In genomic region chr1:6498576-6499111, GRCh38 we compare ENCODE assay signal across 24 cellular contexts. TPM values are rescaled to one million over a fixed set of nuclear protein-coding genes. Genes with fewer than 3 reads are reported as not detected.
DNase-seq lines count a peak whose midpoint lies in the region; ATAC-seq, FAIRE-seq and TF ChIP-seq lines count a peak whose summit lies in the region.
"Had no signal": no experiment of that assay in that cellular context is flagged by ENCODE, and none has a peak within 500 bp of the region (broad histone marks: within the 10 kb centered on the region; RNA-seq: fewer than 3 reads in every experiment).

No MANE protein-coding gene starts in this region.

- no peak overlapping the region for H3K4ac ChIP-seq in trophoblast cell (ENCODE audit: low read depth, low read length)

- H2BK5ac ChIP-seq in trophoblast cell (ENCODE audit: low read depth, low read length, poor library complexity) = no peak overlapping the region

- peaks cover 3% of the 10 kb centered on the region for H3K4me1 Mint-ChIP-seq in activated T-helper 2 cell treated with anti-CD3 and anti-CD28 coated beads, Interferon-gamma antibody, Interleukin-2, Interleukin-4, amounts not matched to agents 10 μg/mL and 5 μg/mL and 100 μg/mL, durations not matched to agents 14 hours and 24 hours and 36 hours (ENCODE audit: low read depth)

- H3F3A ChIP-seq in PC-3 (ENCODE audit: low read length, unreplicated experiment) = no peaks in the 10 kb centered on the region

- no peak for ATAC-seq in PC-3
- no peak for ATAC-seq in GM21737 (IDR thresholded peaks at IDR 0.05; ENCODE audit: unreplicated experiment)
- ATAC-seq: activated naive CD8-positive, alpha-beta T cell treated with anti-CD3 and anti-CD28 coated beads, Interleukin-2, amount 50 U/mL, for 24 hours; activated T-cell treated with anti-CD3 and anti-CD28 coated beads, Interleukin-2, amount 50 U/mL, for 72 hours; esophagus mucosa; T-helper 17 cell had no signal

- intact Hi-C loops in PC-3 (cut with micrococcal nuclease) (no loop called here), kidney (cut with DNase I) (no loop called here)
- intact Hi-C loops in activated T-helper 2 cell treated with anti-CD3 and anti-CD28 coated beads, Interferon-gamma antibody, Interleukin-2, Interleukin-4, amounts not matched to agents 10 μg/mL and 5 μg/mL and 100 μg/mL, durations not matched to agents 14 hours and 24 hours and 36 hours (cut with micrococcal nuclease) = no loop called here

- H4K12ac ChIP-seq in trophoblast cell (ENCODE audit: low read depth, low read length) = no peak overlapping the region

- H3K18ac ChIP-seq in trophoblast cell (ENCODE audit: low read length) = no peak overlapping the region

- no peak overlapping the region for H3K4me3 Mint-ChIP-seq in activated T-helper 2 cell treated with anti-CD3 and anti-CD28 coated beads, Interferon-gamma antibody, Interleukin-2, Interleukin-4, amounts not matched to agents 10 μg/mL and 5 μg/mL and 100 μg/mL, durations not matched to agents 14 hours and 24 hours and 36 hours (ENCODE audit: low read depth)

- H3K27me3 Mint-ChIP-seq in activated T-helper 2 cell treated with anti-CD3 and anti-CD28 coated beads, Interferon-gamma antibody, Interleukin-2, Interleukin-4, amounts not matched to agents 10 μg/mL and 5 μg/mL and 100 μg/mL, durations not matched to agents 14 hours and 24 hours and 36 hours (ENCODE audit: low read depth) = peaks cover 26% of the 10 kb centered on the region

- H3K9me2 ChIP-seq in PC-3 (replicated peaks; ENCODE audit: low read length) = no peaks in the 10 kb centered on the region

- H3K9ac ChIP-seq in PC-3 (ENCODE audit: low read length) (no peak overlapping the region), kidney (ENCODE audit: low read length in 2 of 2) (no peak overlapping the region), trophoblast cell (ENCODE audit: low read length) (no peak overlapping the region)

- H3K23ac ChIP-seq in trophoblast cell (ENCODE audit: low read length) = no peak overlapping the region

- peaks cover 3% of the 10 kb centered on the region; the same call in 1 of the 2 replicates for H3K79me2 ChIP-seq in PC-3 (ENCODE audit: low read length)
- H3K79me2 ChIP-seq in trophoblast cell (ENCODE audit: control insufficient read depth, insufficient read depth, low read length, poor library complexity) = peaks cover 6% of the 10 kb centered on the region

- peak overlapping the region; percentile 98 for H3K4me2 ChIP-seq in PC-3 (ENCODE audit: low read length)
- H3K4me2 ChIP-seq in trophoblast cell (ENCODE audit: low read length) = no peak overlapping the region

- no peaks in the 10 kb centered on the region for H3K27me3 ChIP-seq in PC-3 (ENCODE audit: low read length)
- no peaks in the 10 kb centered on the region for H3K27me3 ChIP-seq in trophoblast cell (ENCODE audit: insufficient read depth, low read length)
- H3K27me3 ChIP-seq: tibial artery had no signal

- H3K36me3 Mint-ChIP-seq in activated T-helper 2 cell treated with anti-CD3 and anti-CD28 coated beads, Interferon-gamma antibody, Interleukin-2, Interleukin-4, amounts not matched to agents 10 μg/mL and 5 μg/mL and 100 μg/mL, durations not matched to agents 14 hours and 24 hours and 36 hours (ENCODE audit: low read depth) = no peaks in the 10 kb centered on the region

- H3K4me1 ChIP-seq in PC-3 (ENCODE audit: insufficient read depth, low read length) = peaks cover 15% of the 10 kb centered on the region
- H3K4me1 ChIP-seq in kidney (ENCODE audit: control insufficient read depth in 1 of 2, insufficient read depth in 1 of 2, low read depth in 1 of 2, low read length in 2 of 2) = peaks cover 6 to 20% of the 10 kb centered on the region in 2 donors
- peaks cover 20 to 34% of the 10 kb centered on the region in 2 experiments for H3K4me1 ChIP-seq in trophoblast cell (ENCODE audit: control insufficient read depth in 1 of 2, insufficient read depth in 2 of 2, low read length in 2 of 2)

- no peaks in the 10 kb centered on the region for H3K9me3 Mint-ChIP-seq in activated T-helper 2 cell treated with anti-CD3 and anti-CD28 coated beads, Interferon-gamma antibody, Interleukin-2, Interleukin-4, amounts not matched to agents 10 μg/mL and 5 μg/mL and 100 μg/mL, durations not matched to agents 14 hours and 24 hours and 36 hours
- H3K9me3 Mint-ChIP-seq: activated naive CD8-positive, alpha-beta T cell treated with anti-CD3 and anti-CD28 coated beads, Interleukin-2, amount 50 U/mL, for 24 hours; activated T-cell treated with anti-CD3 and anti-CD28 coated beads, Interleukin-2, amount 50 U/mL, for 72 hours had no signal

- no TSS peak for BruUV-seq in PC-3 (replicated peaks; lab: Mats Ljungman, UMichigan)

- H2BK120ac ChIP-seq in trophoblast cell (ENCODE audit: insufficient read depth, low read length, poor library complexity) = no peak overlapping the region

- no peaks in the 10 kb centered on the region for H4K20me1 ChIP-seq in PC-3 (ENCODE audit: low read length)

- H3K4me3 ChIP-seq in PC-3 (ENCODE audit: low read length) (peak overlapping the region; percentile 87; the same call in 1 of the 2 replicates), kidney (ENCODE audit: low read length in 2 of 2) (no peak overlapping the region), trophoblast cell (ENCODE audit: low read depth, low read length) (no peak overlapping the region)
- H3K4me3 ChIP-seq: HAP-1 had no signal

- H3K36me3 ChIP-seq in PC-3 (ENCODE audit: low read depth, low read length) (no peaks in the 10 kb centered on the region), kidney (ENCODE audit: control insufficient read depth in 1 of 2, insufficient read depth in 2 of 2, low read length in 2 of 2) (no peaks in the 10 kb centered on the region), trophoblast cell (ENCODE audit: control insufficient read depth in 1 of 2, insufficient read depth in 2 of 2, low read length in 2 of 2) (peaks cover 0 to 5% of the 10 kb centered on the region in 2 experiments)
- H3K36me3 ChIP-seq: HAP-1, tibial artery had no signal

- H3K27ac Mint-ChIP-seq in activated T-helper 2 cell treated with anti-CD3 and anti-CD28 coated beads, Interferon-gamma antibody, Interleukin-2, Interleukin-4, amounts not matched to agents 10 μg/mL and 5 μg/mL and 100 μg/mL, durations not matched to agents 14 hours and 24 hours and 36 hours = no peak overlapping the region
- H3K27ac Mint-ChIP-seq: activated naive CD8-positive, alpha-beta T cell treated with anti-CD3 and anti-CD28 coated beads, Interleukin-2, amount 50 U/mL, for 24 hours; activated T-cell treated with anti-CD3 and anti-CD28 coated beads, Interleukin-2, amount 50 U/mL, for 72 hours had no signal

- H3K14ac ChIP-seq in trophoblast cell (ENCODE audit: low read length) = no peak overlapping the region

- peak overlapping the region; percentile 13 for H4K91ac ChIP-seq in trophoblast cell (ENCODE audit: low read depth, low read length)

- DNase-seq in CD1c-positive myeloid dendritic cell (ENCODE audit: extremely low spot score) (peak; percentile 80), PC-3 (no peak), kidney (peak; percentile 74), trophoblast cell (no peak), NCI-H748 treated with DMSO at 0.1 percent for 48 hours (lab: John Stamatoyannopoulos, UW) (no peak), occipital lobe (lab: John Stamatoyannopoulos, UW) (no peak)
- no peak for DNase-seq in activated T-helper 2 cell treated with anti-CD3 and anti-CD28 coated beads, Interferon-gamma antibody, Interleukin-2, Interleukin-4, amounts not matched to agents 10 μg/mL and 5 μg/mL and 100 μg/mL, durations not matched to agents 14 hours and 24 hours and 36 hours (ENCODE audit: low spot score)
- DNase-seq: activated CD4-positive, CD25-positive, alpha-beta regulatory T cell; activated naive CD8-positive, alpha-beta T cell treated with anti-CD3 and anti-CD28 coated beads, Interleukin-2, amount 50 U/mL, for 24 hours; activated T-cell treated with anti-CD3 and anti-CD28 coated beads, Interleukin-2, amount 50 U/mL, for 72 hours; COR-L47; KBM-7; NCI-H510A; Right ventricle myocardium superior; stimulated activated CD4-positive, alpha-beta T cell treated with anti-CD3 and anti-CD28 coated beads, Interleukin-12 subunit alpha, Interleukin-12 subunit beta, amount 100 ng/mL, for 4 hours; T-helper 17 cell; tibial artery had no signal

- peaks cover 13% of the 10 kb centered on the region for H3K79me1 ChIP-seq in trophoblast cell (ENCODE audit: low read length)

- H3K27ac ChIP-seq in PC-3 (ENCODE audit: low read length) (no peak overlapping the region), kidney (ENCODE audit: low read depth in 2 of 2, low read length in 2 of 2) (no peak overlapping the region), trophoblast cell (ENCODE audit: low read depth, low read length) (no peak overlapping the region)

- no peak overlapping the region for H2AK5ac ChIP-seq in trophoblast cell (ENCODE audit: low read length)

- H3K9me3 ChIP-seq in PC-3 (ENCODE audit: low read length) (no peaks in the 10 kb centered on the region), kidney (ENCODE audit: control insufficient read depth in 1 of 2, low read length in 2 of 2) (no peaks in the 10 kb centered on the region), trophoblast cell (ENCODE audit: insufficient read depth, low read depth, low read length) (no peaks in the 10 kb centered on the region)
- H3K9me3 ChIP-seq: HAP-1, tibial artery had no signal

- POLR2A ChIA-PET in PC-3 (lab: Charles Lee; ENCODE audit: unreplicated experiment) = no interaction called here

- H2BK12ac ChIP-seq in trophoblast cell (ENCODE audit: low read length) = peak overlapping the region; percentile 19

- CTCF ChIA-PET in PC-3 (lab: Charles Lee) = interaction anchor here (0.5 kb wide), 1 partner anchor 24 kb away, joined by 5 read pairs; no protein-coding TSS in a partner anchor

- no CpG with 5 or more reads among the region's 13 CpGs for WGBS in trophoblast cell (ENCODE audit: extremely low coverage, insufficient coverage, insufficient read length)

- no peak overlapping the region for H4K8ac ChIP-seq in trophoblast cell (ENCODE audit: low read depth, low read length)

- no peak for TF ChIP-seq CTCF in PC-3 (conservative IDR thresholded peaks at IDR 0.05; ENCODE audit: low read depth, low read length)
- TF ChIP-seq CTCF in kidney (IDR thresholded peaks at IDR 0.05; ENCODE audit: borderline replicate concordance, extremely low read depth, insufficient read depth) = no peak

- FAIRE-seq in kidney (lab: Jason Lieb, UNC) = no peak
- FAIRE-seq: GM19239 had no signal

- no peak overlapping the region for H2AFZ ChIP-seq in PC-3 (ENCODE audit: low read length)
- no peak overlapping the region for H2AFZ ChIP-seq in trophoblast cell (ENCODE audit: insufficient read depth, low read length, poor library complexity)

RNA-seq across cellular contexts. Expression of gene PLEKHG5, which starts 7.2 kb away (rescaled TPM):
- total RNA-seq in PC-3 (2014; rRNA removed) = 42.8 and 66.1 TPM in 2 replicates
- 14.0 TPM for total RNA-seq in kidney
- 4.4 TPM for polyA plus RNA-seq in kidney (ENCODE audit: insufficient read depth, low read depth, low replicate concordance)
- 31.1 and 31.3 TPM in 2 replicates for polyA plus RNA-seq in trophoblast cell (2013)
- 1.1 and 1.6 TPM in 2 replicates for total RNA-seq in activated T-helper 2 cell treated with anti-CD3 and anti-CD28 coated beads, Interferon-gamma antibody, Interleukin-2, Interleukin-4, amounts not matched to agents 10 μg/mL and 5 μg/mL and 100 μg/mL, durations not matched to agents 14 hours and 24 hours and 36 hours
- 25.6 TPM for total RNA-seq in occipital lobe

RNA-seq across cellular contexts. Expression of gene TNFRSF25, which starts 32.7 kb away (rescaled TPM):
- total RNA-seq in PC-3 (2014; rRNA removed) (42.5 and 60.1 TPM in 2 replicates), kidney (13.8 TPM), occipital lobe (9.5 TPM)
- polyA plus RNA-seq in kidney (ENCODE audit: insufficient read depth, low read depth, low replicate concordance) = 7.6 TPM
- 22.6 and 23.0 TPM in 2 replicates for polyA plus RNA-seq in trophoblast cell (2013)
- 88.0 and 89.7 TPM in 2 replicates for total RNA-seq in activated T-helper 2 cell treated with anti-CD3 and anti-CD28 coated beads, Interferon-gamma antibody, Interleukin-2, Interleukin-4, amounts not matched to agents 10 μg/mL and 5 μg/mL and 100 μg/mL, durations not matched to agents 14 hours and 24 hours and 36 hours

RNA-seq across cellular contexts. Expression of gene NOL9, which starts 55.7 kb away (rescaled TPM):
- total RNA-seq in PC-3 (2014; rRNA removed) (79.1 and 102 TPM in 2 replicates), kidney (28.7 TPM), occipital lobe (34.0 TPM)
- 4.3 TPM for polyA plus RNA-seq in kidney (ENCODE audit: insufficient read depth, low read depth, low replicate concordance)
- polyA plus RNA-seq in trophoblast cell (2013) = 12.2 and 12.5 TPM in 2 replicates
- 43.4 and 50.0 TPM in 2 replicates for total RNA-seq in activated T-helper 2 cell treated with anti-CD3 and anti-CD28 coated beads, Interferon-gamma antibody, Interleukin-2, Interleukin-4, amounts not matched to agents 10 μg/mL and 5 μg/mL and 100 μg/mL, durations not matched to agents 14 hours and 24 hours and 36 hours

RNA-seq across cellular contexts. Expression of gene TAS1R1, which starts 56.5 kb away (rescaled TPM):
- total RNA-seq in PC-3 (2014; rRNA removed) (not detected in 2 replicates), kidney (not detected), occipital lobe (not detected)
- not detected for polyA plus RNA-seq in kidney (ENCODE audit: insufficient read depth, low read depth, low replicate concordance)
- polyA plus RNA-seq in trophoblast cell (2013) = not detected in 2 replicates
- total RNA-seq in activated T-helper 2 cell treated with anti-CD3 and anti-CD28 coated beads, Interferon-gamma antibody, Interleukin-2, Interleukin-4, amounts not matched to agents 10 μg/mL and 5 μg/mL and 100 μg/mL, durations not matched to agents 14 hours and 24 hours and 36 hours = not detected in 2 replicates
- total RNA-seq: activated T-cell treated with anti-CD3 and anti-CD28 coated beads, Interleukin-2, amount 50 U/mL, for 72 hours; esophagus mucosa; glomerular endothelial cell; liver; pulmonary artery endothelial cell; Right ventricle myocardium superior; T-helper 17 cell had no signal
- polyA plus RNA-seq: liver had no signal

Comparison
In these comparisons a context has a peak if more than half of its experiments do, and no peak if none do; other contexts are left out.
1. DNase-seq: peak in CD1c-positive myeloid dendritic cell (single experiment) and kidney (single experiment); none in PC-3 (single experiment), trophoblast cell (0 of 2), NCI-H748 treated with DMSO at 0.1 percent for 48 hours (single experiment), activated T-helper 2 cell treated with anti-CD3 and anti-CD28 coated beads, Interferon-gamma antibody, Interleukin-2, Interleukin-4, amounts not matched to agents 10 μg/mL and 5 μg/mL and 100 μg/mL, durations not matched to agents 14 hours and 24 hours and 36 hours (single experiment) and occipital lobe (single experiment).